In the genomic region with DNA sequence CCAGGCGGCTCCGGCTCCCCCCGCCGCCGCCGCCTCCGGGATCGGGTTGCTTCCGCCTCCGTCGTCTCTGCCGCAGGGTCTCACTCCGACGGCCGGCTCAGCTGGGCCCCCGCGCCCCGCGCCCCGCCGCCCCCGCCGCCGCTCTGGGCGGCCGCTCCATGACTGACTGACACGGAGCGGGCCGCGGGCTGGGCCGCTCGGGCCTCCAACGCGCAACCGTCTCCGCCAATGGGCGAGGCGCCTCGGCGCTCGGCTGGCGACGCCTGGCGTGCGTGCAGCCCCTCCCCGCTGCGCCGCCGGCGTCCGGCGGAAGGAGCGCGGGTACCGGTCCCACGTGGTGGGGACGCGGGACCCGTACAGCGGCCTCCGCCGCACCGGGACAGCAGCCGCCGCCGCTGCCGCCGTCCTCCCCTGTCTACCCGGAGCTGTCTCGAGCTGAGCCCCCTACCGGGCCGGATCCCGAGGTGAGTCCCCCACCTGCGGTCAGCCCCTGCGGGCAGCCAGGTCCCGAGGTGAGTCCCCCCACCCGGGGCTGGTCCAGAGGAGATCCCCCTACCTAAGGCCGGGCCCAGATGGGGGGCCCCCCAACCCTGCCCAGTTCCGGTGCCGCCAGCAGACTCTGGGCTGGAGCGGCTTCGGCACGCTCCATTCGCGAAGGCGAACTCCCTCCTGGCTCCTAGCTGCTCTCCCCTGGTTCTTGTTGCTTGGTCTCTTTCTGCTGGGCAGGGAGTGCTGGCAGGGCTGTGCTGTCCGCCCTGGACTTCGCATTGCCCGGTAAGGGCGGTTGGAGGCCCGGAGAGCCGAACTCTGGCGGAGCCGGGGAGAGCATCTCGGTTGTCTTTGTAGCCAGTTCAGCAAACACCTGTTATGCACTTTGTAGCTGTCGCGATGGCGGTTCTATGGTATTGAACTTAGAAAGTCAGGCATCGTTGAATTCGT, we compare ENCODE assay signal across 8 cellular contexts. TPM values are rescaled to one million over a fixed set of nuclear protein-coding genes. Genes with fewer than 3 reads are reported as not detected.
DNase-seq lines count a peak whose midpoint lies in the region; ATAC-seq and TF ChIP-seq lines count a peak whose summit lies in the region.

A gene (minus strand): TSS at position 230 of the 939 bp plus-strand sequence. CDS start 11,640 bp downstream, outside the sequence.
A gene (plus strand): TSS at position 355 of the 939 bp plus-strand sequence. CDS start 1,387 bp downstream, outside the sequence.

- H3K27me3 Mint-ChIP-seq in activated naive CD8-positive, alpha-beta T cell treated with anti-CD3 and anti-CD28 coated beads, Interleukin-2, amount 50 U/mL, for 24 hours = no peaks in the 10 kb centered on the region

- H3K27me3 ChIP-seq in trophoblast cell (ENCODE audit: insufficient read depth, low read length) (no peaks in the 10 kb centered on the region), tibial nerve (no peaks in the 10 kb centered on the region)

- DNase-seq in HEK293T (ENCODE audit: extremely low spot score) (peak; percentile 98), NB4 (ENCODE audit: low read depth) (peak; percentile 94), SW480 (ENCODE audit: low spot score) (peak; percentile 87), cardiac septum (ENCODE audit: low spot score) (peak; percentile 95), trophoblast cell (peak; percentile 85 to 93), tibial nerve (ENCODE audit: low spot score in 2 of 2) (peak; percentile 52 to 62)
- peak; percentile 86 for DNase-seq in activated naive CD8-positive, alpha-beta T cell treated with anti-CD3 and anti-CD28 coated beads, Interleukin-2, amount 50 U/mL, for 24 hours

- peaks cover 4% of the 10 kb centered on the region for H3K79me1 ChIP-seq in trophoblast cell (ENCODE audit: low read length)

- peak within 1 kb of the TSS; percentile 57 for H3K4ac ChIP-seq in trophoblast cell (ENCODE audit: low read depth, low read length)

- CTCF ChIA-PET in HEK293T (lab: Yijun Ruan, JAX) = interaction anchor here (1.2 to 1.5 kb wide), 2 partner anchors 10 to 67 kb away, joined by 3 to 4 read pairs; a partner anchor contains a TSS

- ATAC-seq in activated naive CD8-positive, alpha-beta T cell treated with anti-CD3 and anti-CD28 coated beads, Interleukin-2, amount 50 U/mL, for 24 hours = peak; percentile 95

- peak within 1 kb of the TSS; percentile 82 for H4K8ac ChIP-seq in trophoblast cell (ENCODE audit: low read depth, low read length)

- peak within 1 kb of the TSS; percentile 35 for H2BK5ac ChIP-seq in trophoblast cell (ENCODE audit: low read depth, low read length, poor library complexity)

- peaks cover 34% of the 10 kb centered on the region for H3K36me3 Mint-ChIP-seq in activated naive CD8-positive, alpha-beta T cell treated with anti-CD3 and anti-CD28 coated beads, Interleukin-2, amount 50 U/mL, for 24 hours (ENCODE audit: low read depth)

- intact Hi-C loops in cardiac septum (cut with DNase I) = loop anchor here (1.0 kb wide), 1 partner anchor 67 kb away; no protein-coding TSS in a partner anchor

- peak within 1 kb of the TSS; percentile 96 for H3K4me3 Mint-ChIP-seq in activated naive CD8-positive, alpha-beta T cell treated with anti-CD3 and anti-CD28 coated beads, Interleukin-2, amount 50 U/mL, for 24 hours

- peak in 1 of 2 donors; percentile 61 for TF ChIP-seq EP300 in tibial nerve (IDR thresholded peaks at IDR 0.05)

- H2AFZ ChIP-seq in trophoblast cell (ENCODE audit: insufficient read depth, low read length, poor library complexity) = peak within 1 kb of the TSS; percentile 86

- peaks cover 2 to 3% of the 10 kb centered on the region in 2 experiments for H3K4me1 ChIP-seq in trophoblast cell (ENCODE audit: control insufficient read depth in 1 of 2, insufficient read depth in 2 of 2, low read length in 2 of 2)
- H3K4me1 ChIP-seq in tibial nerve = peaks cover 0 to 52% (median 21%) of the 10 kb centered on the region in 4 donors

- peak; percentile 49 for TF ChIP-seq POLR2A in NB4 (IDR thresholded peaks at IDR 0.05; ENCODE audit: extremely low read depth, insufficient read length)
- TF ChIP-seq POLR2A in tibial nerve (IDR thresholded peaks at IDR 0.05) = peak in 1 of 2 donors; percentile 27

- no CpG with 5 or more reads among the region's 100 CpGs for WGBS in trophoblast cell (ENCODE audit: extremely low coverage, insufficient coverage, insufficient read length)
- WGBS in tibial nerve, 2 donors = 0 to 1% methylated on average over 15 to 41 of the region's 100 CpGs

- H3K4me3 ChIP-seq in GM08714 (ENCODE audit: low read length) (peak within 1 kb of the TSS; percentile 95), NB4 (ENCODE audit: low read depth, low read length) (peak within 1 kb of the TSS; percentile 98), trophoblast cell (ENCODE audit: low read depth, low read length) (peak within 1 kb of the TSS; percentile 89), tibial nerve (peak within 1 kb of the TSS; percentile 61 to 94 (median 80))

- POLR2A ChIA-PET in HEK293T (lab: Yijun Ruan, JAX) = interaction anchor here (1.0 to 5.5 kb wide), 6 partner anchors 9 to 118 kb away, joined by 3 to 52 read pairs (median 4); a partner anchor contains a TSS

- no peak within 1 kb of the TSS for H2AK5ac ChIP-seq in trophoblast cell (ENCODE audit: low read length)

- no peaks in the 10 kb centered on the region for H3K9me3 Mint-ChIP-seq in activated naive CD8-positive, alpha-beta T cell treated with anti-CD3 and anti-CD28 coated beads, Interleukin-2, amount 50 U/mL, for 24 hours

- H3K9me3 ChIP-seq in trophoblast cell (ENCODE audit: insufficient read depth, low read depth, low read length) = no peaks in the 10 kb centered on the region
- H3K9me3 ChIP-seq in tibial nerve = no peaks in the 10 kb centered on the region

- H3K14ac ChIP-seq in trophoblast cell (ENCODE audit: low read length) = peak within 1 kb of the TSS; percentile 86

- peaks cover 67% of the 10 kb centered on the region for H3K4me1 Mint-ChIP-seq in activated naive CD8-positive, alpha-beta T cell treated with anti-CD3 and anti-CD28 coated beads, Interleukin-2, amount 50 U/mL, for 24 hours

- H3K36me3 ChIP-seq in trophoblast cell (ENCODE audit: control insufficient read depth in 1 of 2, insufficient read depth in 2 of 2, low read length in 2 of 2) (peaks cover 0 to 2% of the 10 kb centered on the region in 2 experiments), tibial nerve (peaks cover 0 to 3% (median 0%) of the 10 kb centered on the region in 3 donors)

- peak within 1 kb of the TSS; percentile 80 for H3K9ac ChIP-seq in trophoblast cell (ENCODE audit: low read length)

- peak within 1 kb of the TSS; percentile 67 for H4K91ac ChIP-seq in trophoblast cell (ENCODE audit: low read depth, low read length)

- H3K27ac Mint-ChIP-seq in activated naive CD8-positive, alpha-beta T cell treated with anti-CD3 and anti-CD28 coated beads, Interleukin-2, amount 50 U/mL, for 24 hours = peak within 1 kb of the TSS; percentile 92

- no peak within 1 kb of the TSS for H3K23ac ChIP-seq in trophoblast cell (ENCODE audit: low read length)

- no peak within 1 kb of the TSS for H2BK12ac ChIP-seq in trophoblast cell (ENCODE audit: low read length)

- peak within 1 kb of the TSS; percentile 93 for H3K4me2 ChIP-seq in trophoblast cell (ENCODE audit: low read length)

- peak within 1 kb of the TSS; percentile 56 for H2BK120ac ChIP-seq in trophoblast cell (ENCODE audit: insufficient read depth, low read length, poor library complexity)

- peaks cover 13% of the 10 kb centered on the region for H3K79me2 ChIP-seq in trophoblast cell (ENCODE audit: control insufficient read depth, insufficient read depth, low read length, poor library complexity)

- peak within 1 kb of the TSS; percentile 40 for H4K12ac ChIP-seq in trophoblast cell (ENCODE audit: low read depth, low read length)

- H3K18ac ChIP-seq in trophoblast cell (ENCODE audit: low read length) = peak within 1 kb of the TSS; percentile 79

- H3K27ac ChIP-seq in trophoblast cell (ENCODE audit: low read depth, low read length) (peak within 1 kb of the TSS; percentile 74), tibial nerve (peak within 1 kb of the TSS; percentile 83 to 95 (median 86))

- TF ChIP-seq CTCF in NB4 (IDR thresholded peaks at IDR 0.05; ENCODE audit: low read depth, low read length) = no peak
- peak in 2 of 5 experiments; percentile 34 to 53 for TF ChIP-seq CTCF in tibial nerve (IDR thresholded peaks at IDR 0.05)

TF ChIP-seq in HEK293T, 16 proteins besides CTCF, POLR2A, EP300 and RAD21:
- TF ChIP-seq FOXA1 (IDR thresholded peaks at IDR 0.05) = no peak
- TF ChIP-seq LEF1 (IDR thresholded peaks at IDR 0.05; ENCODE audit: borderline replicate concordance) = peak; percentile 19; the same call in 1 of the 2 replicates
- no peak for TF ChIP-seq CTBP1 (IDR thresholded peaks at IDR 0.05; ENCODE audit: borderline replicate concordance)
- peak; percentile 73 for TF ChIP-seq FOXM1 (IDR thresholded peaks at IDR 0.05; ENCODE audit: borderline replicate concordance)
- no peak; the same call in 1 of the 2 replicates for TF ChIP-seq FOXK2 (IDR thresholded peaks at IDR 0.05)
- no peak for TF ChIP-seq BHLHE40 (IDR thresholded peaks at IDR 0.05; ENCODE audit: borderline replicate concordance)
- TF ChIP-seq TARDBP (IDR thresholded peaks at IDR 0.05) = no peak
- no peak for TF ChIP-seq ZNF384 (IDR thresholded peaks at IDR 0.05)
- TF ChIP-seq ARNT (IDR thresholded peaks at IDR 0.05) = peak; percentile 89
- no peak for TF ChIP-seq ELF4 (IDR thresholded peaks at IDR 0.05)
- peak; percentile 63 for TF ChIP-seq L3MBTL2 (conservative IDR thresholded peaks at IDR 0.05)
- TF ChIP-seq SP1 (IDR thresholded peaks at IDR 0.05) = no peak
- no peak for TF ChIP-seq HDGF (IDR thresholded peaks at IDR 0.05; ENCODE audit: borderline replicate concordance)
- TF ChIP-seq SUZ12 (IDR thresholded peaks at IDR 0.05) = no peak
- TF ChIP-seq, protein P1, sequence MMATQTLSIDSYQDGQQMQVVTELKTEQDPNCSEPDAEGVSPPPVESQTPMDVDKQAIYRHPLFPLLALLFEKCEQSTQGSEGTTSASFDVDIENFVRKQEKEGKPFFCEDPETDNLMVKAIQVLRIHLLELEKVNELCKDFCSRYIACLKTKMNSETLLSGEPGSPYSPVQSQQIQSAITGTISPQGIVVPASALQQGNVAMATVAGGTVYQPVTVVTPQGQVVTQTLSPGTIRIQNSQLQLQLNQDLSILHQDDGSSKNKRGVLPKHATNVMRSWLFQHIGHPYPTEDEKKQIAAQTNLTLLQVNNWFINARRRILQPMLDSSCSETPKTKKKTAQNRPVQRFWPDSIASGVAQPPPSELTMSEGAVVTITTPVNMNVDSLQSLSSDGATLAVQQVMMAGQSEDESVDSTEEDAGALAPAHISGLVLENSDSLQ (IDR thresholded peaks at IDR 0.05) = peak; percentile 45; the same call in 1 of the 2 replicates
- no peak for TF ChIP-seq NFRKB (IDR thresholded peaks at IDR 0.05)

RNA-seq across cellular contexts. Expression of the first gene that starts in this region (rescaled TPM):
- total RNA-seq in cardiac septum = 12.5 TPM
- 26.1 and 27.2 TPM in 2 replicates for polyA plus RNA-seq in trophoblast cell (2013)
- total RNA-seq in tibial nerve = 10 to 100 TPM in 1 of 4 donors, 1 to 10 TPM in 3; 7.1 to 18.6 (median 8.6) TPM

RNA-seq across cellular contexts. Expression of the second gene that starts in this region (rescaled TPM):
- 5.5 TPM for total RNA-seq in cardiac septum
- polyA plus RNA-seq in trophoblast cell (2013) = 5.9 and 6.4 TPM in 2 replicates
- 10 to 100 TPM in 2 of 4 donors, 1 to 10 TPM in 2; 8.7 to 13.1 (median 10.0) TPM for total RNA-seq in tibial nerve

Comparison
In these comparisons a context has a peak if more than half of its experiments do, and no peak if none do; other contexts are left out.
1. Peak in every context shown above with its lines: DNase-seq, ATAC-seq, H3K4me3 ChIP-seq and H3K27ac ChIP-seq.